8 cellular contexts compared by ENCODE assay signal in the genomic region with DNA sequence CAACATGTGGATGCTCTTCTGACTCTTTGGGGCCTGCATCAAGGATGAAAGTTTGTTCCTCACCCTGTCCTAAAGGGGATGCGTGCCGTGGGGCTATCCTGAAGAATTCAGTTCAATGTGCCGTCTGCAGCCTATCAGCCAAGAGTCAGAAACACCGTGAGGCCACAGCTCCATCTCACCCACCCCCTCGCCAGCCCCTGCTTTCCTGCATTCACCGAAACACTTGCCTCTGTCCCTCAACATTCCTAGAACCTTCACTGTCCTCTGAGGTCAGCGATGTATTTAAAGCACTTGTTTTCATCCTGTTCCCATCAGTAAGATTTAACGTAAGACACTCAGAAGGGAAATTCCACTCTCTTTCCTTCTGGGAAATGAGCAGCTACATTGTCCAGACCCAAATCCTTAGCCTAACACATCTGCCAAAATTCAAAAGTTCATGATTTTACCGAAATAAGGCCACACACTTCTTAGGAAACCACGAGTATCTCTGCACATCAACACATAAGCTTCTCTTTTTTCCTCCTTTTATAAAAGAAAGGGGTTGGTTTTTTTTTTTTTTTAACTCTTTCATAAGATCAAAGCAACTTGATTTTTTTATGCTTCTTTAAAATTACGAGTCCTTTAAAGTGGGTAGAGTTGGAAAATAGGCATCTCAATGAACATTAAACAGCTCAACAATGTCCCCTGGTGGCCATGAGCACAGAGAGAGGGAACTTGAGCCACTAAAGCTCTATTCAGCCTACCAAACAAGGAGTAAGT.
DNase-seq lines count a peak whose midpoint lies in the region; ATAC-seq lines count a peak whose summit lies in the region.

No MANE protein-coding gene starts in this region.

- DNase-seq in CMK (ENCODE audit: low read depth) (peak; percentile 29), H4 (ENCODE audit: low spot score) (peak; percentile 82), NCI-H2196 treated with DMSO at 0.1 percent for 48 hours (lab: John Stamatoyannopoulos, UW; ENCODE audit: unreplicated experiment) (peak; percentile 33), dermis microvascular lymphatic vessel endothelial cell (ENCODE audit: low read depth in 2 of 2) (peak; percentile 68 to 87)
- peak; percentile 36 to 74 for DNase-seq in activated CD4-positive, alpha-beta T cell treated with anti-CD3 and anti-CD28 coated beads, Interleukin-2, amount 50 U/mL, for 24 hours (ENCODE audit: low read depth in 1 of 2, low spot score in 1 of 2)
- peak; percentile 65 for DNase-seq in stimulated activated CD8-positive, alpha-beta memory T cell treated with anti-CD3 and anti-CD28 coated beads, Interleukin-15, amount 100 ng/mL, for 1 hour (ENCODE audit: low read depth)

- H3K9me3 ChIP-seq in mesodermal cell (ENCODE audit: control insufficient read depth, low read length), result no peaks in the 10 kb centered on the region

- peaks cover 17% of the 10 kb centered on the region for H3K4me1 ChIP-seq in mesodermal cell (ENCODE audit: control insufficient read depth, insufficient read depth, low read length, poor library complexity, severe bottlenecking)

- no peak for ATAC-seq in GM21367 (IDR thresholded peaks at IDR 0.05; ENCODE audit: unreplicated experiment)

- peaks cover 9% of the 10 kb centered on the region for H3K36me3 ChIP-seq in mesodermal cell (ENCODE audit: control insufficient read depth, insufficient read depth, low read length)

- 67 to 70% methylated on average over 8 of the region's 11 CpGs for WGBS in mesodermal cell (ENCODE audit: insufficient coverage in 2 of 2), 2 experiments

- no peak overlapping the region for H3K4me3 ChIP-seq in mesodermal cell (ENCODE audit: extremely low read depth, insufficient read depth, low read length, poor library complexity, severe bottlenecking)

- H3K27ac ChIP-seq in mesodermal cell (ENCODE audit: low read depth, low read length, severe bottlenecking), result peak overlapping the region; percentile 90

Comparison
In these comparisons a context has a peak if more than half of its experiments do, and no peak if none do; other contexts are left out.
1. DNase-seq: peak in every context shown above with its lines; median percentile 82 in H4; 78 in dermis microvascular lymphatic vessel endothelial cell; 65 in stimulated activated CD8-positive, alpha-beta memory T cell treated with anti-CD3 and anti-CD28 coated beads, Interleukin-15, amount 100 ng/mL, for 1 hour; 55 in activated CD4-positive, alpha-beta T cell treated with anti-CD3 and anti-CD28 coated beads, Interleukin-2, amount 50 U/mL, for 24 hours; 33 in NCI-H2196 treated with DMSO at 0.1 percent for 48 hours; 29 in CMK.